In genomic region chr15:33454996-33455395, GRCh38 we compare ENCODE assay signal across 24 cellular contexts.
"Had no signal": no experiment of that assay in that cellular context is flagged by ENCODE, and none has a peak within 500 bp of the region (broad histone marks: within the 10 kb centered on the region; RNA-seq: fewer than 3 reads in every experiment).

No MANE protein-coding gene starts in this region.

- DNase-seq: dermis blood vessel endothelial cell; effector memory CD4-positive, alpha-beta T cell; foreskin keratinocyte; glutamatergic neuron; hypothalamus; immature natural killer cell; islet precursor cell; mucosa of descending colon; naive B cell; nephron progenitor cell; ovary; posterior cingulate gyrus; psoas muscle; right lobe of liver; small intestine; stimulated activated CD4-positive, alpha-beta T cell treated with anti-CD3 and anti-CD28 coated beads, Interleukin-15, amount 100 ng/mL, for 24 hours; stimulated activated CD4-positive, alpha-beta T cell treated with anti-CD3 and anti-CD28 coated beads, Interleukin-2, amount 100 ng/mL, for 48 hours; stimulated activated naive B cell treated with anti-CD40 and anti-IgM and Interleukin-4, amounts not matched to agents 10 μg/mL and 1 μg/mL and 100 μg/mL, for 72 hours; upper lobe of left lung had no signal

- H3K36me3 Mint-ChIP-seq: immature natural killer cell; memory B cell; mesothelial cell of epicardium; naive B cell; stimulated activated naive B cell treated with anti-CD40 and anti-IgM and Interleukin-4, amounts not matched to agents 10 μg/mL and 1 μg/mL and 100 μg/mL, for 72 hours had no signal

- H3K27ac Mint-ChIP-seq: immature natural killer cell; memory B cell; mesothelial cell of epicardium; naive B cell; nephron progenitor cell; stimulated activated naive B cell treated with anti-CD40 and anti-IgM and Interleukin-4, amounts not matched to agents 10 μg/mL and 1 μg/mL and 100 μg/mL, for 72 hours; stimulated activated naive CD8-positive, alpha-beta T cell treated with anti-CD3 and anti-CD28 coated beads, Interleukin-15, Interleukin-2, amounts not matched to agents 100 ng/mL and 50 ng/mL, for 24 hours had no signal

- FAIRE-seq: endothelial cell of umbilical vein, small intestine, urothelium cell line had no signal

- H3K27me3 Mint-ChIP-seq: memory B cell; stimulated activated naive B cell treated with anti-CD40 and anti-IgM and Interleukin-4, amounts not matched to agents 10 μg/mL and 1 μg/mL and 100 μg/mL, for 72 hours had no signal

- H3K4me3 Mint-ChIP-seq: immature natural killer cell; memory B cell; mesothelial cell of epicardium; naive B cell; nephron progenitor cell; stimulated activated naive B cell treated with anti-CD40 and anti-IgM and Interleukin-4, amounts not matched to agents 10 μg/mL and 1 μg/mL and 100 μg/mL, for 72 hours; stimulated activated naive CD8-positive, alpha-beta T cell treated with anti-CD3 and anti-CD28 coated beads, Interleukin-15, Interleukin-2, amounts not matched to agents 100 ng/mL and 50 ng/mL, for 24 hours had no signal

- H3K9me3 Mint-ChIP-seq: nephron progenitor cell; stimulated activated naive B cell treated with anti-CD40 and anti-IgM and Interleukin-4, amounts not matched to agents 10 μg/mL and 1 μg/mL and 100 μg/mL, for 72 hours; stimulated activated naive CD8-positive, alpha-beta T cell treated with anti-CD3 and anti-CD28 coated beads, Interleukin-15, Interleukin-2, amounts not matched to agents 100 ng/mL and 50 ng/mL, for 24 hours had no signal

- H3K4me1 Mint-ChIP-seq: immature natural killer cell; memory B cell; naive B cell; stimulated activated naive B cell treated with anti-CD40 and anti-IgM and Interleukin-4, amounts not matched to agents 10 μg/mL and 1 μg/mL and 100 μg/mL, for 72 hours had no signal
